Comparison of ENCODE assay signal across 8 cellular contexts in the genomic region with DNA sequence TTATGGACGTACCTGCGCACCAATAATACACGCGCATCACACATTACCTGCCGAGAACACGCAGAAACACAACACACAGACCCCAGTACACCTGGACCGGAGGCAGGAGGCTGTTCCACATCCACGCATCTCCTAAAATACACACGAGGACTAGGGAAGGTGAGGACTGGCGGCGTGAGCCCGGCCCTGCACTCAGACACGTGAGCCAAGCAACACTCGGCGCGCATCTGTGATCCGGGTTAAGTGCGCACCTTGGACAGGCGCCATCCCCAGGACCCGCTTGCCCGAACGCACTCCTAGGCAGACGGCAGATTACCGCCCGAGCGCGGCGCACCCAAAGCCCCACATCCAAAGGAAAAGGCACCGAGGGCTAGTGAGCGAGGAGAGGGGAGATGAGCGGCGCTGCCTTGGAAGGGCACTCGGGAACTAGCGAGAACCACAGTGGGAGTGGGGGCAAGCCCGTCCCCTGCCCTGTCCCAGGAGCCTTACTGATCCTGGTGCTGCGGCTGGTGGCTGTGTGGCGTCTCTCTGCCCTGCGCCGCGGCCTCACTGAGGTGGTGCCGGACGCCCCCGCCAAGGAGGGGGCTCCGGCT. TPM values are rescaled to one million over a fixed set of nuclear protein-coding genes. Genes with fewer than 3 reads are reported as not detected.
A peak's percentile ranks its signal among the peaks of the same experiment; 100 is the strongest.
DNase-seq lines count a peak whose midpoint lies in the region; ATAC-seq and TF ChIP-seq lines count a peak whose summit lies in the region.

No MANE protein-coding gene starts in this region.

- H3K36me3 Mint-ChIP-seq in T-helper 2 cell treated with Interferon-gamma antibody and Interleukin-4, amounts not matched to agents 5 μg/mL and 100 μg/mL, for 36 hours (ENCODE audit: low read depth), result peaks cover 4% of the 10 kb centered on the region

- WGBS in tibial nerve, 2 donors, result 9 to 11% methylated on average over 21 to 38 of the region's 44 CpGs

- H3K36me3 ChIP-seq in ACC112 (ENCODE audit: insufficient read depth, low read length) (no peaks in the 10 kb centered on the region), endocrine pancreas (ENCODE audit: control insufficient read depth, insufficient read depth, low read length) (no peaks in the 10 kb centered on the region), tibial nerve (no peaks in the 10 kb centered on the region)

- H3K9me3 ChIP-seq in endocrine pancreas (ENCODE audit: control insufficient read depth, low read length) (no peaks in the 10 kb centered on the region), tibial nerve (no peaks in the 10 kb centered on the region)

- TF ChIP-seq CTCF in tibial nerve (IDR thresholded peaks at IDR 0.05), result no peak

- no peak overlapping the region for H3K27ac Mint-ChIP-seq in T-helper 2 cell treated with Interferon-gamma antibody and Interleukin-4, amounts not matched to agents 5 μg/mL and 100 μg/mL, for 36 hours

- H3K27me3 Mint-ChIP-seq in T-helper 2 cell treated with Interferon-gamma antibody and Interleukin-4, amounts not matched to agents 5 μg/mL and 100 μg/mL, for 36 hours (ENCODE audit: low read depth), result peaks cover 46% of the 10 kb centered on the region

- H3K27ac ChIP-seq in ACC112 (ENCODE audit: low read depth, low read length), result no peak overlapping the region
- H3K27ac ChIP-seq in tibial nerve, result peak overlapping the region in 3 of 4 donors; percentile 11 to 30 (median 15)

- ATAC-seq in GM18505 (IDR thresholded peaks at IDR 0.05; ENCODE audit: unreplicated experiment) (peak; percentile 14), HG03432 (IDR thresholded peaks at IDR 0.05; ENCODE audit: unreplicated experiment) (peak; percentile 48)

- H3K4me3 ChIP-seq in ACC112 (ENCODE audit: low read depth, low read length), result peak overlapping the region; percentile 73
- H3K4me3 ChIP-seq in endocrine pancreas (ENCODE audit: control insufficient read depth, insufficient read depth, low read length), result peak overlapping the region; percentile 53
- peak overlapping the region; percentile 56 to 64 (median 62) for H3K4me3 ChIP-seq in tibial nerve

- peaks cover 15% of the 10 kb centered on the region for H3K4me1 Mint-ChIP-seq in T-helper 2 cell treated with Interferon-gamma antibody and Interleukin-4, amounts not matched to agents 5 μg/mL and 100 μg/mL, for 36 hours (ENCODE audit: low read depth)

- no peak for TF ChIP-seq EP300 in tibial nerve (IDR thresholded peaks at IDR 0.05)

- H3K27me3 ChIP-seq in ACC112 (ENCODE audit: insufficient read depth, low read length), result peaks cover 17% of the 10 kb centered on the region
- H3K27me3 ChIP-seq in endocrine pancreas (ENCODE audit: control insufficient read depth, insufficient read depth, low read length), result no peaks in the 10 kb centered on the region
- H3K27me3 ChIP-seq in tibial nerve, result peaks cover 0 to 18% of the 10 kb centered on the region in 2 donors

- peaks cover 4% of the 10 kb centered on the region for H3K9me3 Mint-ChIP-seq in T-helper 2 cell treated with Interferon-gamma antibody and Interleukin-4, amounts not matched to agents 5 μg/mL and 100 μg/mL, for 36 hours

- no peaks in the 10 kb centered on the region for H3K79me2 ChIP-seq in ACC112 (ENCODE audit: control insufficient read depth, insufficient read depth, low read length, unreplicated experiment)

- peak overlapping the region; percentile 23 for H3K9ac ChIP-seq in endocrine pancreas (ENCODE audit: control insufficient read depth, insufficient read depth, low read length)

- H2AFZ ChIP-seq in ACC112 (ENCODE audit: low read length, unreplicated experiment), result peak overlapping the region; percentile 49

- DNase-seq in T-helper 2 cell treated with Interferon-gamma antibody and Interleukin-4, amounts not matched to agents 5 μg/mL and 100 μg/mL, for 36 hours (ENCODE audit: low spot score), result no peak
- DNase-seq in mucosa of gallbladder (ENCODE audit: low spot score) (peak; percentile 12), tibial nerve (ENCODE audit: low spot score in 2 of 2) (no peak), hepatic stellate cell (ENCODE audit: low spot score) (no peak)

- H3K4me1 ChIP-seq in ACC112 (ENCODE audit: control insufficient read depth, insufficient read depth, low read length, unreplicated experiment), result no peaks in the 10 kb centered on the region
- no peaks in the 10 kb centered on the region for H3K4me1 ChIP-seq in endocrine pancreas (ENCODE audit: control insufficient read depth, insufficient read depth, low read length)
- H3K4me1 ChIP-seq in tibial nerve, result peaks cover 0 to 20% (median 7%) of the 10 kb centered on the region in 4 donors

- TF ChIP-seq POLR2A in GM18505 (IDR thresholded peaks at IDR 0.05; ENCODE audit: borderline replicate concordance, extremely low read depth, insufficient read depth, insufficient read length) (no peak), tibial nerve (IDR thresholded peaks at IDR 0.05) (no peak)

- peak overlapping the region; percentile 73 for H3K4me3 Mint-ChIP-seq in T-helper 2 cell treated with Interferon-gamma antibody and Interleukin-4, amounts not matched to agents 5 μg/mL and 100 μg/mL, for 36 hours

RNA-seq across cellular contexts. Expression of gene GLS2, which starts 0.4 kb away (rescaled TPM):
- 1.8 TPM for total RNA-seq in mucosa of gallbladder
- 1 to 10 TPM in 3 of 4 donors, not detected in 1; 2.1 to 3.1 (median 2.1) TPM for total RNA-seq in tibial nerve

RNA-seq across cellular contexts. Expression of gene SPRYD4, which starts 19.2 kb away (rescaled TPM):
- total RNA-seq in mucosa of gallbladder (4.0 TPM), tibial nerve (1 to 10 TPM; 2.4 to 3.1 (median 2.8) TPM)

RNA-seq across cellular contexts. Expression of gene MIP, which starts 33.1 kb away (rescaled TPM):
- total RNA-seq in mucosa of gallbladder (not detected), tibial nerve (not detected)

RNA-seq across cellular contexts. Expression of gene RBMS2, which starts 34.1 kb away (rescaled TPM):
- total RNA-seq in mucosa of gallbladder (49.6 TPM), tibial nerve (10 to 100 TPM; 22.8 to 39.0 (median 31.8) TPM)

RNA-seq across cellular contexts. Expression of gene TIMELESS, which starts 38.3 kb away (rescaled TPM):
- total RNA-seq in mucosa of gallbladder (13.0 TPM), tibial nerve (1 to 10 TPM; 3.6 to 5.1 (median 4.2) TPM)
